Comparison of ENCODE assay signal across 15 cellular contexts in the genomic region with DNA sequence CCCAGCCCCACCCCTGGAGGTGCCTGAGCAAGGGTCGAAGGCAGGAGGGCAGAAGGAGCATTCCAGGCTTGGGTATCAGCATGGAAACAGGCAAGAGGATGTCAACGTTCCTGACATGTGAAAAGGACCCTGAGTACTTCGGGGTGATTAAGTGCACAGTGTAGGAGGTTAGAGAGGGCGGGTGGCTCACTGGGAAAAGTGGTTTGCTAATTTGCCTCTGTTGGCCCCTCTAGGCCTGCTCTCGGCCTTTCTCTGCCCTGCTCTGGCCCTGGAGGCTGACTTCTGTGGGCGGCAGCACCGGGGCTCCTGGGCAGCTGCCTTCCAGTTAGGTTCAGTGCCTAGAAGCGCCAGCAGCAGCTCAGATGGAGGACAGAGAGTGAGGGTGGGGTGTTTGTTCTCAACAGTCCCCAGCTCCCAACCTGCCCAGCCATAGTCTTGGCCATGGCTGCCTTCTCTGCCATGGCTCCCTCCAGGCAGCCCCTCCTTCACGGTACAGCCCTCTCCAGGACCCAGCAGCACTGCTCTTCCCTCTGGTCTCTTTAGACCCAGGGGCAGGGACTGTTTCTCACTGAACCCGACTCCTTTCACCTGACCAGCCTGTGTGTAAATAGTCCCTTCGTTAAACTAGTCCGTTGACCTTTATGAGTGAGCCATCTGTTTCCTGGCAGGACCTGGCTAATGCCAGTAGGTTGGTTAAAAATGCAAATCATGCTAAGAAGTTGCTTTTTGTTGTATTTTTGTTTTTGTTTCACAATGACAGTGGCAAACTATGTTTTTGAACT.
A peak's percentile ranks its signal among the peaks of the same experiment; 100 is the strongest.
DNase-seq lines count a peak whose midpoint lies in the region; ATAC-seq and TF ChIP-seq lines count a peak whose summit lies in the region.
"Had no signal": no experiment of that assay in that cellular context is flagged by ENCODE, and none has a peak within 500 bp of the region (broad histone marks: within the 10 kb centered on the region; RNA-seq: fewer than 3 reads in every experiment).

No MANE protein-coding gene starts in this region.

- H3K36me3 Mint-ChIP-seq in osteocyte (ENCODE audit: unreplicated experiment) = no peaks in the 10 kb centered on the region
- H3K36me3 Mint-ChIP-seq in activated CD4-positive, alpha-beta memory T cell treated with anti-CD3 and anti-CD28 coated beads, Interleukin-2, amount 10 ng/mL, durations not matched to agents 7 days and 5 days (ENCODE audit: low read depth) = no peaks in the 10 kb centered on the region
- H3K36me3 Mint-ChIP-seq: activated CD4-positive, alpha-beta memory T cell treated with anti-CD3 and anti-CD28 coated beads for 36 hours; stimulated activated naive B cell treated with anti-CD40 and anti-IgM and Interleukin-4, amounts not matched to agents 10 μg/mL and 1 μg/mL and 100 μg/mL, for 72 hours had no signal

- peaks cover 14 to 23% of the 10 kb centered on the region in 2 donors for H3K4me1 ChIP-seq in ascending aorta

- no peak overlapping the region for H3K4me3 Mint-ChIP-seq in osteocyte (ENCODE audit: unreplicated experiment)
- H3K4me3 Mint-ChIP-seq in activated CD4-positive, alpha-beta memory T cell treated with anti-CD3 and anti-CD28 coated beads, Interleukin-2, amount 10 ng/mL, durations not matched to agents 7 days and 5 days = no peak overlapping the region
- H3K4me3 Mint-ChIP-seq: activated CD4-positive, alpha-beta memory T cell treated with anti-CD3 and anti-CD28 coated beads for 36 hours; stimulated activated naive B cell treated with anti-CD40 and anti-IgM and Interleukin-4, amounts not matched to agents 10 μg/mL and 1 μg/mL and 100 μg/mL, for 72 hours had no signal

- peak overlapping the region; percentile 18 to 49 for H3K27ac ChIP-seq in ascending aorta

- intact Hi-C loops in ascending aorta (cut with DNase I) = no loop called here

- H3K9me3 Mint-ChIP-seq in osteocyte (ENCODE audit: unreplicated experiment) = no peaks in the 10 kb centered on the region
- no peaks in the 10 kb centered on the region for H3K9me3 Mint-ChIP-seq in activated CD4-positive, alpha-beta memory T cell treated with anti-CD3 and anti-CD28 coated beads, Interleukin-2, amount 10 ng/mL, durations not matched to agents 7 days and 5 days
- H3K9me3 Mint-ChIP-seq: activated CD4-positive, alpha-beta memory T cell treated with anti-CD3 and anti-CD28 coated beads for 36 hours; activated T-helper 2 cell treated with anti-CD3 and anti-CD28 coated beads, Interferon-gamma antibody, Interleukin-2, Interleukin-4, amounts not matched to agents 10 μg/mL and 5 μg/mL and 100 μg/mL, durations not matched to agents 14 hours and 24 hours and 36 hours; stimulated activated naive B cell treated with anti-CD40 and anti-IgM and Interleukin-4, amounts not matched to agents 10 μg/mL and 1 μg/mL and 100 μg/mL, for 72 hours had no signal

- ATAC-seq in HG02763 (IDR thresholded peaks at IDR 0.05; ENCODE audit: unreplicated experiment) = peak; percentile 50

- POLR2A ChIA-PET in activated CD4-positive, alpha-beta memory T cell treated with anti-CD3 and anti-CD28 coated beads, Interleukin-2, amount 10 ng/mL, durations not matched to agents 7 days and 5 days (lab: Charles Lee) = no interaction called here

- peaks cover 59% of the 10 kb centered on the region for H3K4me1 Mint-ChIP-seq in osteocyte (ENCODE audit: unreplicated experiment)
- no peaks in the 10 kb centered on the region for H3K4me1 Mint-ChIP-seq in activated CD4-positive, alpha-beta memory T cell treated with anti-CD3 and anti-CD28 coated beads, Interleukin-2, amount 10 ng/mL, durations not matched to agents 7 days and 5 days

- TF ChIP-seq CTCF in GM12865 (IDR thresholded peaks at IDR 0.05; ENCODE audit: insufficient read depth, low read depth, low read length, missing control alignments) (no peak), ascending aorta (IDR thresholded peaks at IDR 0.05) (no peak), osteocyte (IDR thresholded peaks at IDR 0.05) (no peak)

- H3K27me3 ChIP-seq in ascending aorta = no peaks in the 10 kb centered on the region

- no peaks in the 10 kb centered on the region for H3K9me3 ChIP-seq in ascending aorta

- H3K4me3 ChIP-seq in GM12865 (ENCODE audit: low read depth, low read length) = no peak overlapping the region
- no peak overlapping the region for H3K4me3 ChIP-seq in ascending aorta

- peak overlapping the region; percentile 90 for H3K27ac Mint-ChIP-seq in osteocyte (ENCODE audit: unreplicated experiment)
- H3K27ac Mint-ChIP-seq in activated CD4-positive, alpha-beta memory T cell treated with anti-CD3 and anti-CD28 coated beads, Interleukin-2, amount 10 ng/mL, durations not matched to agents 7 days and 5 days = no peak overlapping the region
- H3K27ac Mint-ChIP-seq: activated CD4-positive, alpha-beta memory T cell treated with anti-CD3 and anti-CD28 coated beads for 36 hours; activated T-helper 2 cell treated with anti-CD3 and anti-CD28 coated beads, Interferon-gamma antibody, Interleukin-2, Interleukin-4, amounts not matched to agents 10 μg/mL and 5 μg/mL and 100 μg/mL, durations not matched to agents 14 hours and 24 hours and 36 hours; stimulated activated naive B cell treated with anti-CD40 and anti-IgM and Interleukin-4, amounts not matched to agents 10 μg/mL and 1 μg/mL and 100 μg/mL, for 72 hours had no signal

- H3K27me3 Mint-ChIP-seq in osteocyte (ENCODE audit: unreplicated experiment) = no peaks in the 10 kb centered on the region
- H3K27me3 Mint-ChIP-seq in activated CD4-positive, alpha-beta memory T cell treated with anti-CD3 and anti-CD28 coated beads, Interleukin-2, amount 10 ng/mL, durations not matched to agents 7 days and 5 days = peaks cover 19% of the 10 kb centered on the region

- H3K36me3 ChIP-seq in ascending aorta = no peaks in the 10 kb centered on the region

- CTCF ChIA-PET in activated CD4-positive, alpha-beta memory T cell treated with anti-CD3 and anti-CD28 coated beads, Interleukin-2, amount 10 ng/mL, durations not matched to agents 7 days and 5 days (lab: Charles Lee) = no interaction called here

- DNase-seq in GM12865 (ENCODE audit: low read depth) (peak; percentile 46), ascending aorta (ENCODE audit: low spot score in 2 of 2) (no peak), osteocyte (ENCODE audit: extremely low spot score, unreplicated experiment) (peak; percentile 67), SIG-M5 (lab: John Stamatoyannopoulos, UW) (no peak)
- DNase-seq in stimulated activated naive CD4-positive, alpha-beta T cell treated with Interleukin-2 at 50 U/mL for 16 hours (lab: John Stamatoyannopoulos, UW) = no peak
- DNase-seq in activated CD4-positive, alpha-beta memory T cell treated with anti-CD3 and anti-CD28 coated beads, Interleukin-2, amount 10 ng/mL, durations not matched to agents 7 days and 5 days = no peak
- DNase-seq: activated CD4-positive, alpha-beta memory T cell treated with anti-CD3 and anti-CD28 coated beads for 36 hours; effector memory CD4-positive, alpha-beta T cell; GOT3; MV-4-11; NCI-H2227 treated with DMSO at 0.1 percent for 48 hours; stimulated activated CD4-positive, alpha-beta T cell treated with anti-CD3 and anti-CD28 coated beads, Interleukin-4, amount 100 ng/mL, for 24 hours; stimulated activated naive B cell treated with anti-CD40 and anti-IgM and Interleukin-4, amounts not matched to agents 10 μg/mL and 1 μg/mL and 100 μg/mL, for 72 hours had no signal

Comparison
In these comparisons a context has a peak if more than half of its experiments do, and no peak if none do; other contexts are left out.
1. DNase-seq: peak in GM12865 (single experiment) and osteocyte (single experiment); none in ascending aorta (0 of 2), SIG-M5 (single experiment), stimulated activated naive CD4-positive, alpha-beta T cell treated with Interleukin-2 at 50 U/mL for 16 hours (single experiment) and activated CD4-positive, alpha-beta memory T cell treated with anti-CD3 and anti-CD28 coated beads, Interleukin-2, amount 10 ng/mL, durations not matched to agents 7 days and 5 days (single experiment).